10 cellular contexts compared by ENCODE assay signal in genomic region chr1:156618853-156619581, GRCh38. TPM values are rescaled to one million over a fixed set of nuclear protein-coding genes. Genes with fewer than 3 reads are reported as not detected.
DNase-seq lines count a peak whose midpoint lies in the region; ATAC-seq, FAIRE-seq and TF ChIP-seq lines count a peak whose summit lies in the region.
"Had no signal": no experiment of that assay in that cellular context is flagged by ENCODE, and none has a peak within 500 bp of the region (broad histone marks: within the 10 kb centered on the region; RNA-seq: fewer than 3 reads in every experiment).

Gene HAPLN2 (plus strand): TSS chr1:156619415. CDS start chr1:156623491, 4,076 bp downstream.

- ATAC-seq in activated B cell treated with CpG ODN at 0.5 μM for 24 hours (ENCODE audit: low read depth) (peak; percentile 28), HG03025 (IDR thresholded peaks at IDR 0.05; ENCODE audit: low FRiP score, unreplicated experiment) (no peak), GM19328 (IDR thresholded peaks at IDR 0.05; ENCODE audit: unreplicated experiment) (no peak)

- CTCF ChIA-PET in activated B cell treated with CpG ODN at 0.5 μM for 24 hours (lab: Charles Lee): interaction anchor here (0.9 to 2.6 kb wide), 5 partner anchors 41 to 233 kb away, joined by 3 to 13 read pairs (median 5); partner anchors contain the start of genes CRABP2 and NES

- H3K27ac Mint-ChIP-seq in activated B cell treated with CpG ODN at 0.5 μM for 24 hours: no peak within 1 kb of the TSS
- no peak within 1 kb of the TSS for H3K27ac Mint-ChIP-seq in activated T-helper 1 cell treated with anti-CD3 and anti-CD28 coated beads, Interleukin-12 subunit alpha, Interleukin-12 subunit beta, Interleukin-2, Interleukin-4 antibody, amounts not matched to agents 30 ng/mL and 10 ng/mL and 1 ng/mL, durations not matched to agents 14 hours and 24 hours and 36 hours

- FAIRE-seq in D721Med (lab: Jason Lieb, UNC) (no peak), kidney (lab: Jason Lieb, UNC) (no peak)

- no peak within 1 kb of the TSS for H3K9ac ChIP-seq in kidney (ENCODE audit: low read length in 2 of 2)

- intact Hi-C loops in activated B cell treated with CpG ODN at 0.5 μM for 24 hours (cut with micrococcal nuclease) (no loop called here), kidney (cut with DNase I) (no loop called here)
- intact Hi-C loops in activated T-helper 1 cell treated with anti-CD3 and anti-CD28 coated beads, Interleukin-12 subunit alpha, Interleukin-12 subunit beta, Interleukin-2, Interleukin-4 antibody, amounts not matched to agents 30 ng/mL and 10 ng/mL and 1 ng/mL, durations not matched to agents 14 hours and 24 hours and 36 hours (cut with micrococcal nuclease): loop anchor here (1.0 kb wide), 1 partner anchor 10 kb away; no protein-coding TSS in a partner anchor

- no peaks in the 10 kb centered on the region for H3K36me3 Mint-ChIP-seq in activated B cell treated with CpG ODN at 0.5 μM for 24 hours (ENCODE audit: low read depth)
- no peaks in the 10 kb centered on the region for H3K36me3 Mint-ChIP-seq in activated T-helper 1 cell treated with anti-CD3 and anti-CD28 coated beads, Interleukin-12 subunit alpha, Interleukin-12 subunit beta, Interleukin-2, Interleukin-4 antibody, amounts not matched to agents 30 ng/mL and 10 ng/mL and 1 ng/mL, durations not matched to agents 14 hours and 24 hours and 36 hours (ENCODE audit: low read depth)

- no peak within 1 kb of the TSS for H3K27ac ChIP-seq in kidney (ENCODE audit: low read depth in 2 of 2, low read length in 2 of 2)
- H3K27ac ChIP-seq: thoracic aorta had no signal

- H3K4me1 Mint-ChIP-seq in activated B cell treated with CpG ODN at 0.5 μM for 24 hours: no peaks in the 10 kb centered on the region
- H3K4me1 Mint-ChIP-seq in activated T-helper 1 cell treated with anti-CD3 and anti-CD28 coated beads, Interleukin-12 subunit alpha, Interleukin-12 subunit beta, Interleukin-2, Interleukin-4 antibody, amounts not matched to agents 30 ng/mL and 10 ng/mL and 1 ng/mL, durations not matched to agents 14 hours and 24 hours and 36 hours (ENCODE audit: low read depth): no peaks in the 10 kb centered on the region

- H3K9me3 Mint-ChIP-seq in activated B cell treated with CpG ODN at 0.5 μM for 24 hours: no peaks in the 10 kb centered on the region
- no peaks in the 10 kb centered on the region for H3K9me3 Mint-ChIP-seq in activated T-helper 1 cell treated with anti-CD3 and anti-CD28 coated beads, Interleukin-12 subunit alpha, Interleukin-12 subunit beta, Interleukin-2, Interleukin-4 antibody, amounts not matched to agents 30 ng/mL and 10 ng/mL and 1 ng/mL, durations not matched to agents 14 hours and 24 hours and 36 hours

- no peak within 1 kb of the TSS for H3K4me3 Mint-ChIP-seq in activated B cell treated with CpG ODN at 0.5 μM for 24 hours
- no peak within 1 kb of the TSS for H3K4me3 Mint-ChIP-seq in activated T-helper 1 cell treated with anti-CD3 and anti-CD28 coated beads, Interleukin-12 subunit alpha, Interleukin-12 subunit beta, Interleukin-2, Interleukin-4 antibody, amounts not matched to agents 30 ng/mL and 10 ng/mL and 1 ng/mL, durations not matched to agents 14 hours and 24 hours and 36 hours

- H3K9me3 ChIP-seq in kidney (ENCODE audit: control insufficient read depth in 1 of 2, low read length in 2 of 2): no peaks in the 10 kb centered on the region
- H3K9me3 ChIP-seq: thoracic aorta had no signal

- H3K4me1 ChIP-seq in kidney (ENCODE audit: control insufficient read depth in 1 of 2, insufficient read depth in 1 of 2, low read depth in 1 of 2, low read length in 2 of 2): peaks cover 0 to 7% of the 10 kb centered on the region in 2 donors

- POLR2A ChIA-PET in activated B cell treated with CpG ODN at 0.5 μM for 24 hours (lab: Charles Lee): interaction anchor here (0.6 kb wide), 1 partner anchor 114 kb away, joined by 4 read pairs; no protein-coding TSS in a partner anchor

- peaks cover 51% of the 10 kb centered on the region for H3K27me3 Mint-ChIP-seq in activated B cell treated with CpG ODN at 0.5 μM for 24 hours
- peaks cover 75% of the 10 kb centered on the region for H3K27me3 Mint-ChIP-seq in activated T-helper 1 cell treated with anti-CD3 and anti-CD28 coated beads, Interleukin-12 subunit alpha, Interleukin-12 subunit beta, Interleukin-2, Interleukin-4 antibody, amounts not matched to agents 30 ng/mL and 10 ng/mL and 1 ng/mL, durations not matched to agents 14 hours and 24 hours and 36 hours (ENCODE audit: insufficient read depth)

- H3K4me3 ChIP-seq in kidney (ENCODE audit: low read length in 2 of 2): no peak within 1 kb of the TSS
- H3K4me3 ChIP-seq: thoracic aorta had no signal

- no peak for DNase-seq in D721Med (ENCODE audit: insufficient read length, low spot score)
- peak; percentile 67 for DNase-seq in HuH-7 (ENCODE audit: low spot score)
- DNase-seq in activated B cell treated with CpG ODN at 0.5 μM for 24 hours: no peak
- no peak for DNase-seq in kidney
- no peak for DNase-seq in activated T-helper 1 cell treated with anti-CD3 and anti-CD28 coated beads, Interleukin-12 subunit alpha, Interleukin-12 subunit beta, Interleukin-2, Interleukin-4 antibody, amounts not matched to agents 30 ng/mL and 10 ng/mL and 1 ng/mL, durations not matched to agents 14 hours and 24 hours and 36 hours (ENCODE audit: low spot score)
- DNase-seq in AG08396 (ENCODE audit: low spot score): no peak

- H3K36me3 ChIP-seq in kidney (ENCODE audit: control insufficient read depth in 1 of 2, insufficient read depth in 2 of 2, low read length in 2 of 2): no peaks in the 10 kb centered on the region
- H3K36me3 ChIP-seq: thoracic aorta had no signal

- peak; percentile 56 for TF ChIP-seq CTCF in D721Med (IDR thresholded peaks at IDR 0.05; ENCODE audit: insufficient read depth, missing control alignments)
- TF ChIP-seq CTCF in activated B cell treated with CpG ODN at 0.5 μM for 24 hours (IDR thresholded peaks at IDR 0.05): no peak
- peak; percentile 22 for TF ChIP-seq CTCF in kidney (IDR thresholded peaks at IDR 0.05; ENCODE audit: borderline replicate concordance, extremely low read depth, insufficient read depth)

RNA-seq across cellular contexts. Expression of gene HAPLN2, which starts in this region (rescaled TPM):
- total RNA-seq in activated B cell treated with CpG ODN at 0.5 μM for 24 hours (not detected in 2 replicates), kidney (1.9 TPM)
- 0.30 TPM for polyA plus RNA-seq in kidney (ENCODE audit: insufficient read depth, low read depth, low replicate concordance)
- not detected in 2 replicates for total RNA-seq in activated T-helper 1 cell treated with anti-CD3 and anti-CD28 coated beads, Interleukin-12 subunit alpha, Interleukin-12 subunit beta, Interleukin-2, Interleukin-4 antibody, amounts not matched to agents 30 ng/mL and 10 ng/mL and 1 ng/mL, durations not matched to agents 14 hours and 24 hours and 36 hours
- total RNA-seq: M059J had no signal

Comparison
In these comparisons a context has a peak if more than half of its experiments do, and no peak if none do; other contexts are left out.
1. Peak in ATAC-seq in activated B cell treated with CpG ODN at 0.5 μM for 24 hours; RNA of the gene not detected or under 1 TPM.